In genomic region chr10:75230600-75231038, GRCh38 we compare ENCODE assay signal across 8 cellular contexts. TPM values are rescaled to one million over a fixed set of nuclear protein-coding genes. Genes with fewer than 3 reads are reported as not detected.
DNase-seq lines count a peak whose midpoint lies in the region; ATAC-seq lines count a peak whose summit lies in the region.

No MANE protein-coding gene starts in this region.

- 0% methylated on average over 3 of the region's 5 CpGs for WGBS in mesenchymal stem cell

- H4K91ac ChIP-seq in mesenchymal stem cell (ENCODE audit: low read length) = no peak overlapping the region

- H3K9me3 Mint-ChIP-seq in activated CD4-positive, alpha-beta memory T cell treated with anti-CD3 and anti-CD28 coated beads, Interleukin-2, amount 10 ng/mL, durations not matched to agents 7 days and 5 days = no peaks in the 10 kb centered on the region

- peak overlapping the region; percentile 6 for H3K9ac ChIP-seq in mesenchymal stem cell (ENCODE audit: low read length)

- H3K27ac Mint-ChIP-seq in activated CD4-positive, alpha-beta memory T cell treated with anti-CD3 and anti-CD28 coated beads, Interleukin-2, amount 10 ng/mL, durations not matched to agents 7 days and 5 days = peak overlapping the region; percentile 83

- H3K27ac ChIP-seq in mesenchymal stem cell (ENCODE audit: low read length, poor library complexity, severe bottlenecking) = peak overlapping the region; percentile 19

- H3K4me2 ChIP-seq in mesenchymal stem cell (ENCODE audit: low read length, poor library complexity, severe bottlenecking) = no peak overlapping the region

- CTCF ChIA-PET in activated CD4-positive, alpha-beta memory T cell treated with anti-CD3 and anti-CD28 coated beads, Interleukin-2, amount 10 ng/mL, durations not matched to agents 7 days and 5 days (lab: Charles Lee) = interaction anchor here (0.6 to 11.0 kb wide), 19 partner anchors 9 to 968 kb away, joined by 3 to 215 read pairs (median 5); partner anchors contain the start of genes SAMD8 and VDAC2

- no peak overlapping the region for H3K14ac ChIP-seq in mesenchymal stem cell (ENCODE audit: low read length in 2 of 2)

- no peak overlapping the region for H4K8ac ChIP-seq in mesenchymal stem cell (ENCODE audit: low read length)

- no peaks in the 10 kb centered on the region for H3K9me3 ChIP-seq in mesenchymal stem cell (ENCODE audit: control insufficient read depth, low read length)

- DNase-seq in AG20443 (ENCODE audit: low spot score) (peak; percentile 84), NCI-H82 treated with DMSO at 0.1 percent for 48 hours (lab: John Stamatoyannopoulos, UW; ENCODE audit: unreplicated experiment) (peak; percentile 45), mesenchymal stem cell (peak; percentile 89)
- DNase-seq in activated CD4-positive, alpha-beta memory T cell treated with anti-CD3 and anti-CD28 coated beads, Interleukin-2, amount 10 ng/mL, durations not matched to agents 7 days and 5 days = peak; percentile 94
- peak; percentile 95 for DNase-seq in effector CD4-positive, alpha-beta T cell
- peak; percentile 88 to 91 for DNase-seq in stimulated activated CD8-positive, alpha-beta memory T cell treated with anti-CD3 and anti-CD28 coated beads, Interleukin-2, amount 100 ng/mL, for 1 hour (ENCODE audit: low read depth in 2 of 2)

- no peak overlapping the region for H2BK15ac ChIP-seq in mesenchymal stem cell (ENCODE audit: low read depth, poor library complexity, severe bottlenecking)

- H2BK120ac ChIP-seq in mesenchymal stem cell (ENCODE audit: low read depth, low read length) = no peak overlapping the region

- no peak overlapping the region for H2BK12ac ChIP-seq in mesenchymal stem cell (ENCODE audit: low read length in 2 of 2)

- peaks cover 52% of the 10 kb centered on the region for H3K36me3 Mint-ChIP-seq in activated CD4-positive, alpha-beta memory T cell treated with anti-CD3 and anti-CD28 coated beads, Interleukin-2, amount 10 ng/mL, durations not matched to agents 7 days and 5 days (ENCODE audit: low read depth)

- H3K23ac ChIP-seq in mesenchymal stem cell (ENCODE audit: low read length in 2 of 2) = no peak overlapping the region

- peaks cover 8% of the 10 kb centered on the region for H3K79me1 ChIP-seq in mesenchymal stem cell (replicated peaks; ENCODE audit: low read length, poor library complexity, severe bottlenecking)

- no peaks in the 10 kb centered on the region for H3K27me3 ChIP-seq in mesenchymal stem cell (ENCODE audit: control insufficient read depth in 1 of 2, insufficient read depth in 1 of 2, low read length in 2 of 2)

- no peak overlapping the region for H2BK5ac ChIP-seq in mesenchymal stem cell (ENCODE audit: low read depth, low read length, poor library complexity, severe bottlenecking)

- peaks cover 27% of the 10 kb centered on the region for H3K4me1 ChIP-seq in mesenchymal stem cell (ENCODE audit: control insufficient read depth, insufficient read depth, low read depth, low read length)

- H3K4me3 Mint-ChIP-seq in activated CD4-positive, alpha-beta memory T cell treated with anti-CD3 and anti-CD28 coated beads, Interleukin-2, amount 10 ng/mL, durations not matched to agents 7 days and 5 days = no peak overlapping the region

- peak; percentile 41 for ATAC-seq in GM18909 (IDR thresholded peaks at IDR 0.05; ENCODE audit: poor library complexity, unreplicated experiment)
- ATAC-seq in HG03469 (IDR thresholded peaks at IDR 0.05; ENCODE audit: unreplicated experiment) = peak; percentile 33

- peaks cover 43% of the 10 kb centered on the region for H3K4me1 Mint-ChIP-seq in activated CD4-positive, alpha-beta memory T cell treated with anti-CD3 and anti-CD28 coated beads, Interleukin-2, amount 10 ng/mL, durations not matched to agents 7 days and 5 days

- H3K36me3 ChIP-seq in mesenchymal stem cell (ENCODE audit: control insufficient read depth in 1 of 2, insufficient read depth in 2 of 2, low read depth in 1 of 2, low read length in 2 of 2) = peaks cover 36 to 66% of the 10 kb centered on the region in 2 experiments

- no peak overlapping the region for H3K4ac ChIP-seq in mesenchymal stem cell (ENCODE audit: low read depth in 1 of 2, low read length in 2 of 2)

- H3K4me3 ChIP-seq in mesenchymal stem cell (ENCODE audit: insufficient read depth in 1 of 2, low read depth in 1 of 2, low read length in 2 of 2) = no peak overlapping the region

- POLR2A ChIA-PET in activated CD4-positive, alpha-beta memory T cell treated with anti-CD3 and anti-CD28 coated beads, Interleukin-2, amount 10 ng/mL, durations not matched to agents 7 days and 5 days (lab: Charles Lee) = interaction anchor here (0.6 to 8.8 kb wide), 6 partner anchors 13 to 645 kb away, joined by 3 to 193 read pairs (median 12); partner anchors contain the start of genes SAMD8 and VDAC2

- no peaks in the 10 kb centered on the region for H3K27me3 Mint-ChIP-seq in activated CD4-positive, alpha-beta memory T cell treated with anti-CD3 and anti-CD28 coated beads, Interleukin-2, amount 10 ng/mL, durations not matched to agents 7 days and 5 days

- no peak overlapping the region for H3K18ac ChIP-seq in mesenchymal stem cell (ENCODE audit: low read depth in 1 of 2, low read length in 2 of 2)

- no peak overlapping the region for H2AFZ ChIP-seq in mesenchymal stem cell (ENCODE audit: low read depth, low read length)

- no peak overlapping the region for H2AK5ac ChIP-seq in mesenchymal stem cell (ENCODE audit: low read length, severe bottlenecking)

RNA-seq across cellular contexts. Expression of gene COMTD1, which starts 5.1 kb away (rescaled TPM):
- total RNA-seq in activated CD4-positive, alpha-beta memory T cell treated with anti-CD3 and anti-CD28 coated beads, Interleukin-2, amount 10 ng/mL, durations not matched to agents 7 days and 5 days = 10 to 100 TPM; 34.2 to 34.8 TPM
- 11.1 TPM for polyA plus RNA-seq in mesenchymal stem cell (2013, experiment 1 of 2)
- 8.8 TPM for polyA plus RNA-seq in mesenchymal stem cell (2013, experiment 2 of 2)

RNA-seq across cellular contexts. Expression of gene VDAC2, which starts 20.0 kb away (rescaled TPM):
- total RNA-seq in activated CD4-positive, alpha-beta memory T cell treated with anti-CD3 and anti-CD28 coated beads, Interleukin-2, amount 10 ng/mL, durations not matched to agents 7 days and 5 days = 100 to 1,000 TPM; 128 to 133 TPM
- 152 TPM for polyA plus RNA-seq in mesenchymal stem cell (2013, experiment 1 of 2)
- polyA plus RNA-seq in mesenchymal stem cell (2013, experiment 2 of 2) = 153 TPM

Comparison
In these comparisons a context has a peak if more than half of its experiments do, and no peak if none do; other contexts are left out.
1. DNase-seq: peak in every context shown above with its lines; median percentile 95 in effector CD4-positive, alpha-beta T cell; 94 in activated CD4-positive, alpha-beta memory T cell treated with anti-CD3 and anti-CD28 coated beads, Interleukin-2, amount 10 ng/mL, durations not matched to agents 7 days and 5 days; 90 in stimulated activated CD8-positive, alpha-beta memory T cell treated with anti-CD3 and anti-CD28 coated beads, Interleukin-2, amount 100 ng/mL, for 1 hour; 89 in mesenchymal stem cell; 84 in AG20443; 45 in NCI-H82 treated with DMSO at 0.1 percent for 48 hours.